8 cellular contexts compared by ENCODE assay signal in the genomic region with DNA sequence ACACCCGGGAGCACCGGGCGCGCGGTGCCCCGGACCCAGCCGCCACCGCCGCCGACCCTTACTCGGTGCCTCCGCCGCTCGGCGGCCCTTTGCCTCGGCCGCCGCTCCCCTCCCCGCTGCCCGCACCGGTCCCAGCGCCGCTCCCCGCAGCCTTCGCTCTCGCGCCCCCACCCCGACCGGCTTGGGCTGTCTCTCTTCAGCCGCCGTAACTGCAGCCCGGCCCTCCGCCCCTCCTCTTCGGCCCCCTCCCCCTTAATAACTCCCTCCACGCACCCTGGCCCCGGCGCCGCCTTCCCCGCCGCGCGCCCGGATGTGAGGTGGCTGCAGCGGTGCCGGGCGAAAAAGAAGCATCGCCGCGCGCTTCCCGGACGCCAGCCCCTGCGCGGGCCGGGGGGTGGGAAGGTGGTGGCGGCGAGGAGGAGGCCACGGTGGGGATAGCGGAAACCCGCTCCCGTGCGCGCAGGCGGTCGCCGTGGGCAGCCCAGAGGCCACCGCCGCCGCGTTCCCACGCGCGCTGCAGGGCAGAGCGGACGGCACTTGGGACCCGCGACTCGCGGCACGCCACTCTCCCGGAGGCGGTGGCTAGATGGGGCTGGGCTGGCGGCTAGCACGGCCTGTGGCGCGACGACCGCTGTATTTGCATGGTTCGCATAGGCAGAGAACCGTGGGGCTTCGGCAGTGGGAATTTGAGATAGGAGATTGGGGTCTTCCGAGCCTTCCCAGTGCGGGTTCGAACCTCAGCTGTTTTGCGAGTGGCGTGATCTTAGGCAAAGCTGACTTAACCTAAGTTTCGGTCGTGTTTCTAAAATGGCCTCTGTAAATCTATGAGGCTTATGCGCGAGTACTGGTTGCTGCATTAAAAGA. TPM values are rescaled to one million over a fixed set of nuclear protein-coding genes. Genes with fewer than 3 reads are reported as not detected.
DNase-seq lines count a peak whose midpoint lies in the region; ATAC-seq and TF ChIP-seq lines count a peak whose summit lies in the region.

TSS of gene EIF4ENIF1 (minus strand) at position 211 of the 864 bp plus-strand sequence. CDS start 1,124 bp downstream, outside the sequence.

- peaks cover 0 to 35% (median 32%) of the 10 kb centered on the region in 9 donors for H3K36me3 ChIP-seq in heart left ventricle
- peaks cover 0 to 7% (median 0%) of the 10 kb centered on the region in 4 donors for H3K36me3 ChIP-seq in transverse colon

- DNase-seq in G401 (ENCODE audit: low spot score) (peak; percentile 85), H9 (peak; percentile 76), MV-4-11 (lab: John Stamatoyannopoulos, UW) (peak; percentile 65), T-helper 1 cell (peak; percentile 73 to 91 (median 75)), heart left ventricle (peak; percentile 91 to 94 (median 92)), posterior cingulate gyrus (peak; percentile 82 to 98 (median 86)), transverse colon (peak; percentile 89)

- H2BK120ac ChIP-seq in H9 (ENCODE audit: low read depth, low read length, poor library complexity, severe bottlenecking), result no peak within 1 kb of the TSS

- H3K9me3 Mint-ChIP-seq in H9, result no peaks in the 10 kb centered on the region

- no peak within 1 kb of the TSS for H4K91ac ChIP-seq in H9 (ENCODE audit: insufficient read length, low read depth, low read length)

- H3K4me1 Mint-ChIP-seq in H9, result peaks cover 33 to 34% of the 10 kb centered on the region in 2 experiments

- H4K20me1 ChIP-seq in H9 (ENCODE audit: control insufficient read depth, insufficient read depth, insufficient read length), result no peaks in the 10 kb centered on the region

- no peaks in the 10 kb centered on the region for H3K79me1 ChIP-seq in H9 (ENCODE audit: insufficient read depth, low read depth, low read length, poor library complexity, severe bottlenecking)

- no peak for TF ChIP-seq CTCF in H9 (conservative IDR thresholded peaks at IDR 0.05)
- TF ChIP-seq CTCF in heart left ventricle (IDR thresholded peaks at IDR 0.05), result no peak
- TF ChIP-seq CTCF in transverse colon (IDR thresholded peaks at IDR 0.05), result peak in 1 of 5 experiments; percentile 11

- no peak within 1 kb of the TSS for H3K23ac ChIP-seq in H9 (ENCODE audit: insufficient read length, low read depth, low read length)

- H3K14ac ChIP-seq in H9 (ENCODE audit: insufficient read depth, low read length), result peak within 1 kb of the TSS; percentile 11; the same call in 1 of the 2 replicates

- no peak within 1 kb of the TSS for H2AK5ac ChIP-seq in H9 (ENCODE audit: insufficient read length, low read length)

- no peaks in the 10 kb centered on the region for H3K27me3 ChIP-seq in H9 (ENCODE audit: insufficient read depth, low read length)
- no peaks in the 10 kb centered on the region for H3K27me3 ChIP-seq in heart left ventricle
- H3K27me3 ChIP-seq in transverse colon, result no peaks in the 10 kb centered on the region

- peak; percentile 87 to 97 (median 96) for ATAC-seq in heart left ventricle

- no peak within 1 kb of the TSS for H2BK12ac ChIP-seq in H9 (ENCODE audit: insufficient read length, low read depth, low read length)

- no peak within 1 kb of the TSS for H2BK5ac ChIP-seq in H9 (ENCODE audit: insufficient read length, low read length)

- H2AFZ ChIP-seq in H9 (ENCODE audit: low read length), result no peak within 1 kb of the TSS

- H3K4me3 ChIP-seq in heart left ventricle (peak within 1 kb of the TSS; percentile 56 to 98 (median 84)), transverse colon (peak within 1 kb of the TSS; percentile 68 to 94 (median 90))

- intact Hi-C loops in heart left ventricle (cut with DNase I) (loop anchor here in 7 of 10 donors (5.0 to 10.0 kb wide), 9 partner anchors 38 to 885 kb away; partner anchors contain the start of genes PATZ1 (in 2 of the 7), DEPDC5 (in 1 of the 7), PRR14L (in 1 of the 7) and TCN2 (in 1 of the 7)), posterior cingulate gyrus (cut with DNase I) (loop anchor here (5.0 to 10.0 kb wide), 4 partner anchors 85 to 262 kb away; partner anchors contain the start of genes DEPDC5, PATZ1 and PRR14L), transverse colon (cut with DNase I; ENCODE audit: low total_unique reads) (loop anchor here (5.0 kb wide), 1 partner anchor 137 kb away; no protein-coding TSS in a partner anchor)

- H3K23me2 ChIP-seq in H9 (ENCODE audit: insufficient read length, low read depth, low read length, poor library complexity, severe bottlenecking), result peaks cover 7% of the 10 kb centered on the region

- H4K8ac ChIP-seq in H9 (replicated peaks; ENCODE audit: insufficient read length, low read depth, low read length), result no peak within 1 kb of the TSS

- no peak within 1 kb of the TSS for H4K5ac ChIP-seq in H9 (ENCODE audit: insufficient read length, low read depth, low read length)

- peak within 1 kb of the TSS; percentile 68 for H3K4me2 ChIP-seq in H9 (ENCODE audit: insufficient read depth, insufficient read length, low read length)

- no peak within 1 kb of the TSS for H2BK20ac ChIP-seq in H9 (ENCODE audit: low read depth, low read length, poor library complexity, severe bottlenecking)

- H3K27ac ChIP-seq in H9 (ENCODE audit: insufficient read length, low read depth, low read length), result no peak within 1 kb of the TSS
- peak within 1 kb of the TSS; percentile 61 for H3K27ac ChIP-seq in adipose tissue (ENCODE audit: low read depth, low read length)
- H3K27ac ChIP-seq in heart left ventricle, result peak within 1 kb of the TSS; percentile 91 to 99 (median 96)
- peak within 1 kb of the TSS; percentile 93 to 99 (median 96) for H3K27ac ChIP-seq in transverse colon

- H3K4me3 Mint-ChIP-seq in H9, result peak within 1 kb of the TSS; percentile 92 to 97

- TF ChIP-seq POLR2A in heart left ventricle (IDR thresholded peaks at IDR 0.05) (peak in 1 of 2 donors; percentile 75), transverse colon (IDR thresholded peaks at IDR 0.05) (peak; percentile 67)

- peaks cover 7% of the 10 kb centered on the region for H3K27me3 Mint-ChIP-seq in H9 (ENCODE audit: low read depth)

- no peaks in the 10 kb centered on the region for H3K9me3 ChIP-seq in H9 (ENCODE audit: control insufficient read depth, low read depth, low read length)
- H3K9me3 ChIP-seq in heart left ventricle, result no peaks in the 10 kb centered on the region
- no peaks in the 10 kb centered on the region for H3K9me3 ChIP-seq in transverse colon

- H3K56ac ChIP-seq in H9 (ENCODE audit: insufficient read length, low read depth, low read length), result no peak within 1 kb of the TSS

- H2BK15ac ChIP-seq in H9 (ENCODE audit: low read depth, low read length), result no peak within 1 kb of the TSS

- peak within 1 kb of the TSS; percentile 13 for H3K9ac ChIP-seq in H9 (ENCODE audit: extremely low read depth, insufficient read length, low read length)

- H3K4me1 ChIP-seq in H9 (ENCODE audit: insufficient read depth, low read length), result no peaks in the 10 kb centered on the region; the same call in 1 of the 2 replicates
- H3K4me1 ChIP-seq in heart left ventricle, result peaks cover 1 to 42% (median 21%) of the 10 kb centered on the region in 12 donors
- H3K4me1 ChIP-seq in transverse colon, result peaks cover 16 to 30% (median 22%) of the 10 kb centered on the region in 4 donors

- H3K4ac ChIP-seq in H9 (ENCODE audit: low read depth, low read length), result no peak within 1 kb of the TSS

- peak within 1 kb of the TSS; percentile 70 for H3K18ac ChIP-seq in H9 (ENCODE audit: insufficient read length, low read depth, low read length)

- no peak within 1 kb of the TSS for H3T11ph ChIP-seq in H9 (ENCODE audit: low read length)

- TF ChIP-seq EP300 in transverse colon (IDR thresholded peaks at IDR 0.05; ENCODE audit: low read depth), result no peak

- in situ Hi-C loops in G401 (cut with HindIII; ENCODE audit: low sequenced_read_pairs), result no loop called here
- in situ Hi-C loops in transverse colon (cut with MboI; ENCODE audit: low pct_ligation_motif_present in 1 of 4, low pct_unique_long_range_greater_than_20kb in 1 of 4, low sequenced_read_pairs in 3 of 4), result loop anchor here in 1 of 4 donors (25.0 kb wide), 1 partner anchor 147 kb away; no protein-coding TSS in a partner anchor

- peaks cover 10 to 35% (median 28%) of the 10 kb centered on the region in 3 experiments; a peak in 6 of 7 replicates for H3K36me3 Mint-ChIP-seq in H9 (ENCODE audit: insufficient read depth in 1 of 3, low read depth in 3 of 3)

- H3K79me2 ChIP-seq in H9 (ENCODE audit: insufficient read depth, low read length), result no peaks in the 10 kb centered on the region

- H3K27ac Mint-ChIP-seq in H9, result peak within 1 kb of the TSS; percentile 87 to 91 (median 89)

- WGBS in H9 (ENCODE audit: extremely low coverage, insufficient read length, low lambda C conversion rate), result no CpG with 5 or more reads among the region's 100 CpGs
- WGBS in adipose tissue, 3 donors, result 0 to 1% (median 1%) methylated on average over 70 to 99 of the region's 100 CpGs
- 0 to 2% (median 1%) methylated on average over 49 to 100 of the region's 100 CpGs for WGBS in heart left ventricle, 4 donors
- 1% methylated on average over 25 of the region's 100 CpGs; no CpG with 5 or more reads in 1 of the 2 donors for WGBS in transverse colon (ENCODE audit: low coverage in 1 of 2), 2 donors

RNA-seq across cellular contexts. Expression of gene EIF4ENIF1, which starts in this region (rescaled TPM):
- 10.2 and 16.8 TPM in 2 replicates for total RNA-seq in G401 (2014; rRNA removed; shearing (Covaris generic))
- total RNA-seq in H9 (2021), result 35.4 and 36.3 TPM in 2 replicates
- polyA plus RNA-seq in adipose tissue, result 10 to 100 TPM in 1 of 3 donors, 1 to 10 TPM in 2; 5.6 to 10.7 (median 8.3) TPM
- total RNA-seq in heart left ventricle, result 10 to 100 TPM; 12.1 to 31.2 (median 23.8) TPM
- polyA plus RNA-seq in heart left ventricle, result 10 to 100 TPM in 1 of 2 donors, 1 to 10 TPM in 1; 8.3 to 13.6 TPM
- total RNA-seq in transverse colon, result 10 to 100 TPM; 14.4 to 66.1 (median 17.2) TPM
